In genomic region chr2:84957771-84958134, GRCh38 we compare ENCODE assay signal across 12 cellular contexts. TPM values are rescaled to one million over a fixed set of nuclear protein-coding genes. Genes with fewer than 3 reads are reported as not detected.
DNase-seq lines count a peak whose midpoint lies in the region; ATAC-seq and TF ChIP-seq lines count a peak whose summit lies in the region.
"Had no signal": no experiment of that assay in that cellular context is flagged by ENCODE, and none has a peak within 500 bp of the region (broad histone marks: within the 10 kb centered on the region; RNA-seq: fewer than 3 reads in every experiment).

No MANE protein-coding gene starts in this region.

- H3K4me3 ChIP-seq in body of pancreas (no peak overlapping the region), stomach (no peak overlapping the region), lower leg skin (ENCODE audit: low read depth, poor library complexity, severe bottlenecking) (no peak overlapping the region)
- H3K4me3 ChIP-seq: ascending aorta had no signal

- H3K4me1 Mint-ChIP-seq in memory B cell = peaks cover 19% of the 10 kb centered on the region

- peaks cover 58% of the 10 kb centered on the region for H3K4me1 ChIP-seq in body of pancreas
- peaks cover 12 to 35% (median 27%) of the 10 kb centered on the region in 4 donors for H3K4me1 ChIP-seq in stomach

- no peak for TF ChIP-seq CTCF in body of pancreas (IDR thresholded peaks at IDR 0.05)
- no peak for TF ChIP-seq CTCF in stomach (IDR thresholded peaks at IDR 0.05)
- no peak for TF ChIP-seq CTCF in lower leg skin (IDR thresholded peaks at IDR 0.05)

- no peak overlapping the region for H3K4me3 Mint-ChIP-seq in memory B cell
- H3K4me3 Mint-ChIP-seq: T-helper 1 cell treated with Interleukin-12 subunit alpha and Interleukin-12 subunit beta and Interleukin-4 antibody, amounts not matched to agents 30 μg/mL and 1 μg/mL, for 36 hours had no signal

- DNase-seq in DMS53 (lab: John Stamatoyannopoulos, UW) = peak; percentile 47
- no peak for DNase-seq in DMS53 treated with DMSO at 0.1 percent for 48 hours (lab: John Stamatoyannopoulos, UW; ENCODE audit: unreplicated experiment)
- DNase-seq in body of pancreas = no peak
- DNase-seq in memory B cell (ENCODE audit: low spot score in 2 of 2) = no peak
- no peak for DNase-seq in stomach
- DNase-seq in lower leg skin (ENCODE audit: low spot score in 2 of 2) = no peak
- DNase-seq in GM03348 (ENCODE audit: low spot score) = no peak
- DNase-seq in globus pallidus (ENCODE audit: low spot score) = no peak
- DNase-seq: DND-41 had no signal

- H3K36me3 ChIP-seq in body of pancreas (replicated peaks in 1 of 2; ENCODE audit: insufficient read depth in 1 of 2, low read depth in 2 of 2) = no peaks in the 10 kb centered on the region
- no peaks in the 10 kb centered on the region for H3K36me3 ChIP-seq in stomach
- H3K36me3 ChIP-seq: ascending aorta had no signal

- H3K27me3 ChIP-seq in body of pancreas (no peaks in the 10 kb centered on the region), stomach (no peaks in the 10 kb centered on the region)
- H3K27me3 ChIP-seq: ascending aorta had no signal

- peak overlapping the region; percentile 31 for H3K27ac Mint-ChIP-seq in memory B cell
- H3K27ac Mint-ChIP-seq: T-helper 1 cell treated with Interleukin-12 subunit alpha and Interleukin-12 subunit beta and Interleukin-4 antibody, amounts not matched to agents 30 μg/mL and 1 μg/mL, for 36 hours had no signal

- TF ChIP-seq POLR2A in body of pancreas (IDR thresholded peaks at IDR 0.05) = no peak
- no peak for TF ChIP-seq POLR2A in stomach (IDR thresholded peaks at IDR 0.05)
- TF ChIP-seq POLR2A in lower leg skin (IDR thresholded peaks at IDR 0.05) = no peak

- H3K9me3 ChIP-seq in body of pancreas (no peaks in the 10 kb centered on the region), stomach (no peaks in the 10 kb centered on the region)
- H3K9me3 ChIP-seq: ascending aorta had no signal

- intact Hi-C loops in body of pancreas (cut with DNase I) (no loop called here), stomach (cut with DNase I; ENCODE audit: low total_unique reads) (no loop called here), lower leg skin (cut with DNase I; ENCODE audit: low total_unique reads) (no loop called here)

- peak overlapping the region; percentile 96 to 99 (median 98) for H3K27ac ChIP-seq in body of pancreas
- peak overlapping the region in 4 of 5 donors; percentile 55 to 70 (median 64) for H3K27ac ChIP-seq in stomach
- H3K27ac ChIP-seq: HL-60 had no signal

- TF ChIP-seq EP300 in stomach (IDR thresholded peaks at IDR 0.05) = no peak

- H3K27me3 Mint-ChIP-seq in memory B cell = no peaks in the 10 kb centered on the region

- peaks cover 4% of the 10 kb centered on the region for H3K36me3 Mint-ChIP-seq in memory B cell

- no peaks in the 10 kb centered on the region for H3K9me3 Mint-ChIP-seq in memory B cell
- H3K9me3 Mint-ChIP-seq: T-helper 1 cell treated with Interleukin-12 subunit alpha and Interleukin-12 subunit beta and Interleukin-4 antibody, amounts not matched to agents 30 μg/mL and 1 μg/mL, for 36 hours had no signal

- ATAC-seq in body of pancreas (no peak), memory B cell (ENCODE audit: low read depth) (no peak)

RNA-seq across cellular contexts. Expression of gene KCMF1, which starts 13.2 kb away (rescaled TPM):
- total RNA-seq in body of pancreas (10 to 100 TPM in 1 of 2 donors, 1 to 10 TPM in 1; 7.9 to 30.4 TPM), stomach (10 to 100 TPM in 4 of 5 donors, 1 to 10 TPM in 1; 2.3 to 88.4 (median 47.5) TPM), lower leg skin (10 to 100 TPM; 35.2 to 51.7 (median 39.9) TPM)
- 10 to 100 TPM; 19.0 to 45.8 (median 31.2) TPM for polyA plus RNA-seq in stomach

RNA-seq across cellular contexts. Expression of gene TMSB10, which starts 52.3 kb away (rescaled TPM):
- 100 to 1,000 TPM; 672 to 866 TPM for total RNA-seq in body of pancreas
- 1,000 to 10,000 TPM in 3 of 5 donors, 100 to 1,000 TPM in 2; 504 to 5,821 (median 1,954) TPM for total RNA-seq in stomach
- 1,000 to 10,000 TPM; 1,773 to 3,520 (median 2,373) TPM for polyA plus RNA-seq in stomach
- total RNA-seq in lower leg skin = 1,000 to 10,000 TPM in 2 of 4 donors, 100 to 1,000 TPM in 2; 774 to 1,415 (median 1,103) TPM
